Comparison of ENCODE assay signal across 1 cellular context in genomic region chr5:130479045-130479804, GRCh38.
TF ChIP-seq lines count a peak whose summit lies in the region.

No MANE protein-coding gene starts in this region.

TF ChIP-seq in GM23338, 12 proteins besides CTCF, POLR2A, EP300 and RAD21 (continued from another document):
- TF ChIP-seq ZNF114 (CRISPR knock-in tag; IDR thresholded peaks at IDR 0.05) (no peak), ZNF331 (CRISPR knock-in tag; IDR thresholded peaks at IDR 0.05; ENCODE audit: low read depth) (no peak), ZNF462 (CRISPR knock-in tag; IDR thresholded peaks at IDR 0.05) (no peak), ETS1 (IDR thresholded peaks at IDR 0.05) (no peak), STAT1 (IDR thresholded peaks at IDR 0.05; ENCODE audit: unreplicated experiment) (no peak), NANOG (IDR thresholded peaks at IDR 0.05; ENCODE audit: borderline replicate concordance) (no peak)
